In genomic region chr10:75654171-75654772, GRCh38 we compare ENCODE assay signal across 29 cellular contexts.
DNase-seq lines count a peak whose midpoint lies in the region; ATAC-seq and TF ChIP-seq lines count a peak whose summit lies in the region.
"Had no signal": no experiment of that assay in that cellular context is flagged by ENCODE, and none has a peak within 500 bp of the region (broad histone marks: within the 10 kb centered on the region; RNA-seq: fewer than 3 reads in every experiment).

No MANE protein-coding gene starts in this region.

- H3K4me1 Mint-ChIP-seq in type B pancreatic cell (ENCODE audit: unreplicated experiment), result peaks cover 42% of the 10 kb centered on the region
- H3K4me1 Mint-ChIP-seq: activated B cell treated with CpG ODN at 0.5 μM for 24 hours; activated naive CD4-positive, alpha-beta T cell treated with anti-CD3 and anti-CD28 coated beads, Interleukin-2, amount 10 ng/mL, durations not matched to agents 7 days and 5 days had no signal

- H3K36me3 ChIP-seq in left ventricle myocardium inferior (no peaks in the 10 kb centered on the region), breast epithelium (no peaks in the 10 kb centered on the region), uterus (no peaks in the 10 kb centered on the region)
- H3K36me3 ChIP-seq: BLaER1, lower lobe of right lung, neural progenitor cell, upper lobe of right lung had no signal

- H3K9me3 ChIP-seq in left ventricle myocardium inferior (replicated peaks) (no peaks in the 10 kb centered on the region), breast epithelium (no peaks in the 10 kb centered on the region), uterus (no peaks in the 10 kb centered on the region)
- H3K9me3 ChIP-seq: BLaER1, lower lobe of right lung, upper lobe of right lung had no signal

- peaks cover 8% of the 10 kb centered on the region for H3K9me3 Mint-ChIP-seq in type B pancreatic cell
- H3K9me3 Mint-ChIP-seq: activated B cell treated with CpG ODN at 0.5 μM for 24 hours; activated naive CD4-positive, alpha-beta T cell treated with anti-CD3 and anti-CD28 coated beads, Interleukin-2, amount 10 ng/mL, durations not matched to agents 7 days and 5 days; activated T-helper 1 cell treated with anti-CD3 and anti-CD28 coated beads, Interleukin-12 subunit alpha, Interleukin-12 subunit beta, Interleukin-2, Interleukin-4 antibody, amounts not matched to agents 30 ng/mL and 10 ng/mL and 1 ng/mL, durations not matched to agents 14 hours and 24 hours and 36 hours; neural progenitor cell had no signal

- H3K4me3 Mint-ChIP-seq in type B pancreatic cell, result no peak overlapping the region
- H3K4me3 Mint-ChIP-seq: activated B cell treated with CpG ODN at 0.5 μM for 24 hours; activated naive CD4-positive, alpha-beta T cell treated with anti-CD3 and anti-CD28 coated beads, Interleukin-2, amount 10 ng/mL, durations not matched to agents 7 days and 5 days; activated T-helper 1 cell treated with anti-CD3 and anti-CD28 coated beads, Interleukin-12 subunit alpha, Interleukin-12 subunit beta, Interleukin-2, Interleukin-4 antibody, amounts not matched to agents 30 ng/mL and 10 ng/mL and 1 ng/mL, durations not matched to agents 14 hours and 24 hours and 36 hours; neural progenitor cell had no signal

- H3K4me1 ChIP-seq in left ventricle myocardium inferior (peaks cover 40% of the 10 kb centered on the region), breast epithelium (no peaks in the 10 kb centered on the region), uterus (peaks cover 0 to 18% of the 10 kb centered on the region in 2 donors)
- H3K4me1 ChIP-seq: BLaER1 had no signal

- TF ChIP-seq CTCF in left ventricle myocardium inferior (IDR thresholded peaks at IDR 0.05; ENCODE audit: borderline replicate concordance), result no peak
- TF ChIP-seq CTCF in breast epithelium (IDR thresholded peaks at IDR 0.05), result no peak
- no peak for TF ChIP-seq CTCF in fibroblast of pulmonary artery (IDR thresholded peaks at IDR 0.05; ENCODE audit: low read length, missing control alignments)
- TF ChIP-seq CTCF in uterus (IDR thresholded peaks at IDR 0.05), result no peak
- no peak for TF ChIP-seq CTCF in type B pancreatic cell (conservative IDR thresholded peaks at IDR 0.05)

- no peak for ATAC-seq in Right ventricle myocardium superior (ENCODE audit: poor library complexity)
- ATAC-seq: lower lobe of right lung, upper lobe of right lung had no signal

- no peak overlapping the region for H3K4me3 ChIP-seq in left ventricle myocardium inferior
- H3K4me3 ChIP-seq in breast epithelium, result no peak overlapping the region
- H3K4me3 ChIP-seq in fibroblast of pulmonary artery (replicated peaks; ENCODE audit: low read depth, low read length), result no peak overlapping the region
- no peak overlapping the region for H3K4me3 ChIP-seq in uterus
- H3K4me3 ChIP-seq: BLaER1, lower lobe of right lung, neural progenitor cell, upper lobe of right lung had no signal

- TF ChIP-seq POLR2A in breast epithelium (IDR thresholded peaks at IDR 0.05) (no peak), uterus (IDR thresholded peaks at IDR 0.05) (no peak)

- H3K27me3 ChIP-seq in left ventricle myocardium inferior (ENCODE audit: low read depth) (no peaks in the 10 kb centered on the region), breast epithelium (no peaks in the 10 kb centered on the region), uterus (no peaks in the 10 kb centered on the region)
- H3K27me3 ChIP-seq: BLaER1, neural progenitor cell, upper lobe of right lung had no signal

- intact Hi-C loops in left ventricle myocardium inferior (cut with micrococcal nuclease) (no loop called here), Right ventricle myocardium superior (cut with DNase I) (no loop called here), breast epithelium (cut with DNase I; ENCODE audit: low total_unique reads) (no loop called here), uterus (cut with DNase I; ENCODE audit: low total_unique reads) (no loop called here)

- no peak overlapping the region for H3K27ac Mint-ChIP-seq in type B pancreatic cell
- H3K27ac Mint-ChIP-seq: activated B cell treated with CpG ODN at 0.5 μM for 24 hours; activated naive CD4-positive, alpha-beta T cell treated with anti-CD3 and anti-CD28 coated beads, Interleukin-2, amount 10 ng/mL, durations not matched to agents 7 days and 5 days; activated T-helper 1 cell treated with anti-CD3 and anti-CD28 coated beads, Interleukin-12 subunit alpha, Interleukin-12 subunit beta, Interleukin-2, Interleukin-4 antibody, amounts not matched to agents 30 ng/mL and 10 ng/mL and 1 ng/mL, durations not matched to agents 14 hours and 24 hours and 36 hours; neural progenitor cell; progenitor cell of endocrine pancreas had no signal

- no peaks in the 10 kb centered on the region for H3K36me3 Mint-ChIP-seq in type B pancreatic cell
- H3K36me3 Mint-ChIP-seq: activated naive CD4-positive, alpha-beta T cell treated with anti-CD3 and anti-CD28 coated beads, Interleukin-2, amount 10 ng/mL, durations not matched to agents 7 days and 5 days; neural progenitor cell had no signal

- peak overlapping the region; percentile 69 for H3K27ac ChIP-seq in left ventricle myocardium inferior (replicated peaks)
- H3K27ac ChIP-seq in breast epithelium, result peak overlapping the region; percentile 34 to 40
- H3K27ac ChIP-seq in uterus, result peak overlapping the region; percentile 58 to 68
- H3K27ac ChIP-seq: BLaER1, HL-60, lower lobe of right lung, neural progenitor cell, upper lobe of right lung had no signal

- DNase-seq in left ventricle myocardium inferior, result no peak
- no peak for DNase-seq in Right ventricle myocardium superior
- DNase-seq in breast epithelium (ENCODE audit: low spot score in 2 of 2), result no peak
- DNase-seq in fibroblast of pulmonary artery (ENCODE audit: low read depth), result peak; percentile 37
- no peak for DNase-seq in uterus
- DNase-seq in foreskin melanocyte, result no peak
- DNase-seq in OCI-M2 (lab: John Stamatoyannopoulos, UW; ENCODE audit: unreplicated experiment), result no peak
- DNase-seq in type B pancreatic cell (ENCODE audit: extremely low spot score, unreplicated experiment), result no peak
- DNase-seq: activated B cell treated with CpG ODN at 0.5 μM for 24 hours; activated CD4-positive, alpha-beta T cell treated with anti-CD3 and anti-CD28 coated beads, Interleukin-2, amount 50 U/mL, for 4 hours; activated naive CD4-positive, alpha-beta T cell treated with anti-CD3 and anti-CD28 coated beads, Interleukin-2, amount 10 ng/mL, durations not matched to agents 7 days and 5 days; cerebellar nuclear complex; DMS79 treated with DMSO at 0.1 percent for 48 hours; effector CD4-positive, alpha-beta T cell; glutamatergic neuron; H7; kidney; lower lobe of right lung; NCI-H1092; NCI-H1930; NCI-H345; OCI-M1; SHP77 treated with DMSO at 0.1 percent for 48 hours; upper lobe of right lung had no signal

- H3K27me3 Mint-ChIP-seq in type B pancreatic cell, result peaks cover 73% of the 10 kb centered on the region
- H3K27me3 Mint-ChIP-seq: activated naive CD4-positive, alpha-beta T cell treated with anti-CD3 and anti-CD28 coated beads, Interleukin-2, amount 10 ng/mL, durations not matched to agents 7 days and 5 days had no signal
